18 cellular contexts compared by ENCODE assay signal in the genomic region with DNA sequence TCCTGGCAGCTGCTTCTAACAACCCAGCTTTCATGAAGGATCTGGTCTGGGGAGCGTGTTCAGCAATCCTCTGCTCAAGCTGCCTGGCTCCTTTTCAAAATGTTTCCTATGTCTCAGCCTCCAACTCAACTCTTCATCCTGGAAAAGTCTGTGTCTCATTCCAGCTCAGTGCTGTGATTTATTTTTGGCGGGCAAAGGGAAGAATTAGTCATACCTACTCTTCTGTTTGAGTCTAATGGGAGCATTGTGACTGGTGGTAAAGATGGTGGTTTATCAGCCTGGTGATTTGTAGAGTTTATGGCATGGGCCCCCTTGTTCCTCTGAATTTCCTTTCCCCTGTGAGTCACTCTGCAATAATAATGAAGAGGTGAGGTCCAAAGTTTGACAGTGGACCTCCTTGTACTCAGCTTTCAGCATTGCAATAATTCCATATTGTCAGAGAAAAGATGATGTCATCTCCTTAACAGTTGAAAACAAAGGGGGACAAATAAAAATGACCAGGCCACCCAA.
DNase-seq lines count a peak whose midpoint lies in the region; ATAC-seq, FAIRE-seq and TF ChIP-seq lines count a peak whose summit lies in the region.
"Had no signal": no experiment of that assay in that cellular context is flagged by ENCODE, and none has a peak within 500 bp of the region (broad histone marks: within the 10 kb centered on the region; RNA-seq: fewer than 3 reads in every experiment).

No MANE protein-coding gene starts in this region.

- FAIRE-seq in astrocyte (lab: Jason Lieb, UNC): peak; percentile 5

- H3K9ac ChIP-seq in astrocyte (ENCODE audit: low read length): no peak overlapping the region
- H3K9ac ChIP-seq: parathyroid adenoma had no signal

- H2AFZ ChIP-seq in astrocyte (ENCODE audit: low read depth, low read length): no peak overlapping the region
- H2AFZ ChIP-seq: parathyroid adenoma had no signal

- no peaks in the 10 kb centered on the region for H3K79me2 ChIP-seq in astrocyte (ENCODE audit: insufficient read depth, low read length)
- H3K79me2 ChIP-seq: parathyroid adenoma had no signal

- peak overlapping the region; percentile 63 for H3K27ac ChIP-seq in astrocyte (ENCODE audit: low read depth, low read length)
- H3K27ac ChIP-seq in uterus: peak overlapping the region; percentile 40 to 66
- H3K27ac ChIP-seq: parathyroid adenoma, vagina had no signal

- H4K20me1 ChIP-seq in astrocyte (ENCODE audit: insufficient read depth, low read length): no peaks in the 10 kb centered on the region

- H3K27me3 Mint-ChIP-seq in stimulated activated naive CD8-positive, alpha-beta T cell treated with anti-CD3 and anti-CD28 coated beads, Interleukin-15, Interleukin-2, amounts not matched to agents 100 ng/mL and 50 ng/mL, for 24 hours: peaks cover 14% of the 10 kb centered on the region
- H3K27me3 Mint-ChIP-seq in astrocyte (ENCODE audit: low read depth, unreplicated experiment): no peaks in the 10 kb centered on the region

- no peaks in the 10 kb centered on the region for H3K4me1 Mint-ChIP-seq in stimulated activated naive CD8-positive, alpha-beta T cell treated with anti-CD3 and anti-CD28 coated beads, Interleukin-15, Interleukin-2, amounts not matched to agents 100 ng/mL and 50 ng/mL, for 24 hours (ENCODE audit: low read depth)
- peaks cover 18% of the 10 kb centered on the region for H3K4me1 Mint-ChIP-seq in astrocyte (ENCODE audit: low read depth, unreplicated experiment)
- H3K4me1 Mint-ChIP-seq: H9 had no signal

- peak overlapping the region; percentile 33 for H3K27ac Mint-ChIP-seq in stimulated activated naive CD8-positive, alpha-beta T cell treated with anti-CD3 and anti-CD28 coated beads, Interleukin-15, Interleukin-2, amounts not matched to agents 100 ng/mL and 50 ng/mL, for 24 hours
- H3K27ac Mint-ChIP-seq in astrocyte (ENCODE audit: unreplicated experiment): no peak overlapping the region
- H3K27ac Mint-ChIP-seq: H9 had no signal

- TF ChIP-seq CTCF in astrocyte (IDR thresholded peaks at IDR 0.05; ENCODE audit: insufficient read depth, low read depth, low read length) (no peak), uterus (IDR thresholded peaks at IDR 0.05) (no peak)

- H3K36me3 Mint-ChIP-seq in stimulated activated naive CD8-positive, alpha-beta T cell treated with anti-CD3 and anti-CD28 coated beads, Interleukin-15, Interleukin-2, amounts not matched to agents 100 ng/mL and 50 ng/mL, for 24 hours (ENCODE audit: low read depth): no peaks in the 10 kb centered on the region
- no peaks in the 10 kb centered on the region for H3K36me3 Mint-ChIP-seq in astrocyte (ENCODE audit: low read depth, unreplicated experiment)

- H3K4me3 Mint-ChIP-seq in stimulated activated naive CD8-positive, alpha-beta T cell treated with anti-CD3 and anti-CD28 coated beads, Interleukin-15, Interleukin-2, amounts not matched to agents 100 ng/mL and 50 ng/mL, for 24 hours: no peak overlapping the region
- H3K4me3 Mint-ChIP-seq in astrocyte (ENCODE audit: unreplicated experiment): no peak overlapping the region
- H3K4me3 Mint-ChIP-seq: H9 had no signal

- intact Hi-C loops in uterus (cut with DNase I; ENCODE audit: low total_unique reads): no loop called here

- no peak for ATAC-seq in stimulated activated naive CD8-positive, alpha-beta T cell treated with anti-CD3 and anti-CD28 coated beads, Interleukin-15, Interleukin-2, amounts not matched to agents 100 U/mL and 50 U/mL, for 24 hours
- ATAC-seq in GM19452 (IDR thresholded peaks at IDR 0.05; ENCODE audit: unreplicated experiment): no peak

- H3K9me3 ChIP-seq in astrocyte (ENCODE audit: insufficient read depth, low read depth, low read length): no peaks in the 10 kb centered on the region
- no peaks in the 10 kb centered on the region for H3K9me3 ChIP-seq in uterus
- H3K9me3 ChIP-seq: vagina had no signal

- no peaks in the 10 kb centered on the region for H3K9me3 Mint-ChIP-seq in stimulated activated naive CD8-positive, alpha-beta T cell treated with anti-CD3 and anti-CD28 coated beads, Interleukin-15, Interleukin-2, amounts not matched to agents 100 ng/mL and 50 ng/mL, for 24 hours
- no peaks in the 10 kb centered on the region for H3K9me3 Mint-ChIP-seq in astrocyte (ENCODE audit: unreplicated experiment)
- H3K9me3 Mint-ChIP-seq: H9 had no signal

- no peaks in the 10 kb centered on the region for H3K36me3 ChIP-seq in astrocyte (ENCODE audit: insufficient read depth, low read length)
- H3K36me3 ChIP-seq in uterus: no peaks in the 10 kb centered on the region
- H3K36me3 ChIP-seq: vagina had no signal

- no peak for TF ChIP-seq POLR2A in uterus (IDR thresholded peaks at IDR 0.05)

- DNase-seq in stimulated activated naive CD8-positive, alpha-beta T cell treated with anti-CD3 and anti-CD28 coated beads, Interleukin-15, Interleukin-2, amounts not matched to agents 100 U/mL and 50 U/mL, for 24 hours: no peak
- DNase-seq in astrocyte (ENCODE audit: low read depth): peak; percentile 96
- DNase-seq in iris pigment epithelial cell (ENCODE audit: low read depth): peak; percentile 10
- peak; percentile 32 to 70 for DNase-seq in uterus
- DNase-seq in SIG-M5 treated with dmso at 0.1 percent for 504 hours (lab: John Stamatoyannopoulos, UW; ENCODE audit: unreplicated experiment): no peak
- no peak for DNase-seq in NCI-H526 (lab: John Stamatoyannopoulos, UW)
- DNase-seq: activated CD4-positive, alpha-beta T cell treated with anti-CD3 and anti-CD28 coated beads for 48 hours; anterior cingulate cortex; DND-41; effector CD4-positive, alpha-beta T cell; H9; NK-92 treated with Interleukin-12 subunit alpha and Interleukin-12 subunit beta, amount 100 ng/mL, for 24 hours; SW 1271 had no signal

- peak overlapping the region; percentile 54 for H3K4me2 ChIP-seq in astrocyte (ENCODE audit: low read length)

- H3K4me1 ChIP-seq in astrocyte (ENCODE audit: insufficient read depth, low read length) (peaks cover 13% of the 10 kb centered on the region), uterus (peaks cover 0 to 7% of the 10 kb centered on the region in 2 donors)
- H3K4me1 ChIP-seq: parathyroid adenoma, vagina had no signal

- no peak overlapping the region for H3K4me3 ChIP-seq in astrocyte (ENCODE audit: insufficient read depth, low read depth, low read length)
- H3K4me3 ChIP-seq in uterus: no peak overlapping the region
- H3K4me3 ChIP-seq: lung, vagina had no signal

- H3K27me3 ChIP-seq in astrocyte (ENCODE audit: insufficient read depth, low read length) (no peaks in the 10 kb centered on the region), uterus (no peaks in the 10 kb centered on the region)
- H3K27me3 ChIP-seq: vagina had no signal

Comparison
In these comparisons a context has a peak if more than half of its experiments do, and no peak if none do; other contexts are left out.
1. DNase-seq: peak in astrocyte (single experiment), iris pigment epithelial cell (single experiment) and uterus (2 of 2); none in stimulated activated naive CD8-positive, alpha-beta T cell treated with anti-CD3 and anti-CD28 coated beads, Interleukin-15, Interleukin-2, amounts not matched to agents 100 U/mL and 50 U/mL, for 24 hours (single experiment), SIG-M5 treated with dmso at 0.1 percent for 504 hours (single experiment) and NCI-H526 (0 of 2).